Comparison of ENCODE assay signal across 23 cellular contexts in the genomic region with DNA sequence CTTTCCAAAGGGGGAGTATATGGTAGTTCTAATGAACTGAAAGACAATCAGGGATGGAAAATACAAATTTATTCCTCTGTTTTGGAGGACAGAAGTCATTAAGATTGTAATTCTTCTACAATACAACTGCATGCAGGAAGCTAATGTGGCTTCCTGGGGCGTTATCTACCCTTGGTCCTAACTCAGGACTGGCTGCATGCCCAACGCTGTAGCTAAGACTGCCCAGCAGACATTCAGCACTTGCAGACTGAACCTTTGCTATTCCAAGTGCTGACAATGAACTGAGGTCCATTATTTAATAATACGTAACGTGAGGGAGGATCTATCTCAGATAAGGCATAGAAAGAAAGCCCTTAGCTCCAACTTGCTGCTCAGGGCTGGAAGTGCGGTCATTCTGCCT. TPM values are rescaled to one million over a fixed set of nuclear protein-coding genes. Genes with fewer than 3 reads are reported as not detected.
A peak's percentile ranks its signal among the peaks of the same experiment; 100 is the strongest.
DNase-seq lines count a peak whose midpoint lies in the region; ATAC-seq, FAIRE-seq and TF ChIP-seq lines count a peak whose summit lies in the region.
"Had no signal": no experiment of that assay in that cellular context is flagged by ENCODE, and none has a peak within 500 bp of the region (broad histone marks: within the 10 kb centered on the region; RNA-seq: fewer than 3 reads in every experiment).

No MANE protein-coding gene starts in this region.

- no peaks in the 10 kb centered on the region for H3K9me2 ChIP-seq in Loucy (replicated peaks; ENCODE audit: low read depth, low read length)

- H3K9me3 ChIP-seq in BLaER1 treated with 17β-estradiol and CSF1 and Interleukin-3, amounts not matched to agents 10 nM and 100 nM (replicated peaks in 1 of 11) = no peaks in the 10 kb centered on the region
- no peaks in the 10 kb centered on the region for H3K9me3 ChIP-seq in Loucy (ENCODE audit: insufficient read depth, low read depth, low read length)
- H3K9me3 ChIP-seq: MG63 had no signal

- H2AFZ ChIP-seq in Loucy (ENCODE audit: low read length) = no peak overlapping the region
- H2AFZ ChIP-seq: GM23338 had no signal

- DNase-seq in fibroblast of pulmonary artery (ENCODE audit: low read depth) = peak; percentile 17
- peak; percentile 25 for DNase-seq in osteocyte (ENCODE audit: extremely low spot score, unreplicated experiment)
- no peak for DNase-seq in GM19239 (ENCODE audit: insufficient read length, low spot score)
- no peak for DNase-seq in T-helper 1 cell
- DNase-seq: C1 segment of cervical spinal cord; CD8-positive, alpha-beta memory T cell; DND-41; GDM1; HCEC 1CT; Karpas-422; MG63; NCI-H1048; NCI-H1436; NCI-H1930; NCI-H226; NCI-H524 treated with DMSO at 0.1 percent for 48 hours; PC-3; RPMI8226 had no signal

- H3K36me3 ChIP-seq in BLaER1 treated with 17β-estradiol and CSF1 and Interleukin-3, amounts not matched to agents 10 nM and 100 nM = peaks cover 43 to 93% (median 54%) of the 10 kb centered on the region in 11 experiments
- H3K36me3 ChIP-seq in Loucy (ENCODE audit: insufficient read depth, low read length) = peaks cover 17% of the 10 kb centered on the region; the same call in 1 of the 2 replicates

- H3K9me3 Mint-ChIP-seq in osteocyte (ENCODE audit: unreplicated experiment) = no peaks in the 10 kb centered on the region
- H3K9me3 Mint-ChIP-seq: CD8-positive, alpha-beta memory T cell; GM23338 had no signal

- peaks cover 37% of the 10 kb centered on the region for H3K36me3 Mint-ChIP-seq in osteocyte (ENCODE audit: unreplicated experiment)

- peaks cover 11% of the 10 kb centered on the region for H3K4me1 Mint-ChIP-seq in osteocyte (ENCODE audit: unreplicated experiment)

- no peak overlapping the region for H3K27ac Mint-ChIP-seq in osteocyte (ENCODE audit: unreplicated experiment)
- H3K27ac Mint-ChIP-seq: GM23338 had no signal

- no peaks in the 10 kb centered on the region for H3K27me3 ChIP-seq in BLaER1 treated with 17β-estradiol and CSF1 and Interleukin-3, amounts not matched to agents 10 nM and 100 nM
- H3K27me3 ChIP-seq in Loucy (ENCODE audit: insufficient read depth, low read length, poor library complexity, severe bottlenecking) = no peaks in the 10 kb centered on the region
- H3K27me3 ChIP-seq: MG63 had no signal

- FAIRE-seq in GM19239 (lab: Jason Lieb, UNC) = no peak

- no peaks in the 10 kb centered on the region for H3K27me3 Mint-ChIP-seq in osteocyte (ENCODE audit: unreplicated experiment)

- H3K4me1 ChIP-seq in BLaER1 treated with 17β-estradiol and CSF1 and Interleukin-3, amounts not matched to agents 10 nM and 100 nM = peaks cover 21 to 78% (median 66%) of the 10 kb centered on the region in 10 experiments
- peaks cover 14% of the 10 kb centered on the region for H3K4me1 ChIP-seq in Loucy (ENCODE audit: insufficient read depth, low read length, poor library complexity, severe bottlenecking)

- no peaks in the 10 kb centered on the region for H4K20me1 ChIP-seq in BLaER1 treated with 17β-estradiol and CSF1 and Interleukin-3, amounts not matched to agents 10 nM and 100 nM
- H4K20me1 ChIP-seq in Loucy (ENCODE audit: insufficient read depth, low read length, poor library complexity, severe bottlenecking) = no peaks in the 10 kb centered on the region

- H3K79me2 ChIP-seq in Loucy (ENCODE audit: insufficient read depth, low read length) = no peaks in the 10 kb centered on the region

- H3K4me3 Mint-ChIP-seq in osteocyte (ENCODE audit: unreplicated experiment) = no peak overlapping the region
- H3K4me3 Mint-ChIP-seq: CD8-positive, alpha-beta memory T cell; GM23338 had no signal

- TF ChIP-seq CTCF in Loucy (conservative IDR thresholded peaks at IDR 0.05; ENCODE audit: low read length) = no peak
- TF ChIP-seq CTCF in fibroblast of pulmonary artery (IDR thresholded peaks at IDR 0.05; ENCODE audit: low read length, missing control alignments) = no peak
- no peak for TF ChIP-seq CTCF in osteocyte (IDR thresholded peaks at IDR 0.05)

- no peaks in the 10 kb centered on the region for H3F3A ChIP-seq in Loucy (ENCODE audit: low read depth)

- H3K27ac ChIP-seq in BLaER1 treated with 17β-estradiol and CSF1 and Interleukin-3, amounts not matched to agents 10 nM and 100 nM = 0 out of 22 replicates have a peak overlapping the region, but pooled peaks of 1 of the 11 experiments have one; percentile 4

- ATAC-seq in GM18858 (IDR thresholded peaks at IDR 0.05; ENCODE audit: unreplicated experiment) = no peak
- ATAC-seq: GM23338, PC-3 had no signal

- H3K4me2 ChIP-seq in BLaER1 treated with 17β-estradiol and CSF1 and Interleukin-3, amounts not matched to agents 10 nM and 100 nM = peak overlapping the region in 9 of 11 experiments; percentile 5 to 77 (median 69); a peak in 17 of 22 replicates
- peak overlapping the region; percentile 0 for H3K4me2 ChIP-seq in Loucy (ENCODE audit: low read depth, low read length, poor library complexity, severe bottlenecking)
- H3K4me2 ChIP-seq: GM23338 had no signal

- H3K9ac ChIP-seq in BLaER1 treated with 17β-estradiol and CSF1 and Interleukin-3, amounts not matched to agents 10 nM and 100 nM = no peak overlapping the region
- H3K9ac ChIP-seq in Loucy (ENCODE audit: low read depth, low read length, poor library complexity, severe bottlenecking) = no peak overlapping the region

- H3K4me3 ChIP-seq in BLaER1 treated with 17β-estradiol and CSF1 and Interleukin-3, amounts not matched to agents 10 nM and 100 nM = no peak overlapping the region
- H3K4me3 ChIP-seq in Loucy (ENCODE audit: low read length, poor library complexity, severe bottlenecking) (no peak overlapping the region), fibroblast of pulmonary artery (replicated peaks; ENCODE audit: low read depth, low read length) (no peak overlapping the region)
- H3K4me3 ChIP-seq: GM23338, MG63 had no signal

RNA-seq across cellular contexts. Expression of gene ZAP70, which starts 53.2 kb away (rescaled TPM):
- total RNA-seq in osteocyte = 0.44 and 1.1 TPM in 2 replicates
- total RNA-seq: A673, PC-3 had no signal

Comparison
In these comparisons a context has a peak if more than half of its experiments do, and no peak if none do; other contexts are left out.
1. DNase-seq: peak in fibroblast of pulmonary artery (single experiment) and osteocyte (single experiment); none in GM19239 (single experiment) and T-helper 1 cell (0 of 5).